18 cellular contexts compared by ENCODE assay signal in the genomic region with DNA sequence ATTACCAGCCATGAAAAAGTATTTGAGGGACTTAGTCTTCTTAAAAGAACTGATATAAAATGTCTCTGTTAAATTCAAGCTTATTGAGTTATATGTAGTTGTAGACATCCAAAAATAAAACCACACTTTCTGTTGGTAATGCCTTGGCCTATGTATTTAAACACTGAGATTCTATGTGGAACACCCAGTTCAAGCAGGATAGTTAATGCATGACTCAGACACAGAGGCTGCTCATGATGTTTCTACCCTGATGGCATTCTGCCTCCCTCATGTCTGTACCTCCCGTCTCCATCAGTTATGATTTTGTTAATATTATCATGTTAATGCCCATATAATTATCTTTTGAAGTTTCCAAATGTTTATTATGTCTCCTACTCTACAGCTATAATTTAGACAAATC.
DNase-seq lines count a peak whose midpoint lies in the region; ATAC-seq and TF ChIP-seq lines count a peak whose summit lies in the region.
"Had no signal": no experiment of that assay in that cellular context is flagged by ENCODE, and none has a peak within 500 bp of the region (broad histone marks: within the 10 kb centered on the region; RNA-seq: fewer than 3 reads in every experiment).

No MANE protein-coding gene starts in this region.

- no peak overlapping the region for H2BK120ac ChIP-seq in mesenchymal stem cell (ENCODE audit: low read depth, low read length)

- no peak for TF ChIP-seq CTCF in PC-3 (conservative IDR thresholded peaks at IDR 0.05; ENCODE audit: low read depth, low read length)

- H3K4me1 ChIP-seq in PC-3 (ENCODE audit: insufficient read depth, low read length): peaks cover 8% of the 10 kb centered on the region; the same call in 1 of the 2 replicates
- no peaks in the 10 kb centered on the region for H3K4me1 ChIP-seq in mesenchymal stem cell (ENCODE audit: control insufficient read depth, insufficient read depth, low read depth, low read length)
- H3K4me1 ChIP-seq: Peyer's patch had no signal

- H3K27ac ChIP-seq in PC-3 (ENCODE audit: low read length): no peak overlapping the region
- H3K27ac ChIP-seq in mesenchymal stem cell (ENCODE audit: low read length, poor library complexity, severe bottlenecking): no peak overlapping the region
- H3K27ac ChIP-seq: neutrophil, Peyer's patch had no signal

- H2BK12ac ChIP-seq in mesenchymal stem cell (ENCODE audit: low read length in 2 of 2): no peak overlapping the region

- no peak overlapping the region for H3K4me2 ChIP-seq in PC-3 (ENCODE audit: low read length)
- H3K4me2 ChIP-seq in mesenchymal stem cell (ENCODE audit: low read length, poor library complexity, severe bottlenecking): no peak overlapping the region

- no peak overlapping the region for H2AK5ac ChIP-seq in mesenchymal stem cell (ENCODE audit: low read length, severe bottlenecking)

- no peak overlapping the region for H4K8ac ChIP-seq in mesenchymal stem cell (ENCODE audit: low read length)

- H3K14ac ChIP-seq in mesenchymal stem cell (ENCODE audit: low read length in 2 of 2): no peak overlapping the region

- H2AFZ ChIP-seq in PC-3 (ENCODE audit: low read length) (no peak overlapping the region), mesenchymal stem cell (ENCODE audit: low read depth, low read length) (no peak overlapping the region)

- no peak overlapping the region for H3K4ac ChIP-seq in mesenchymal stem cell (ENCODE audit: low read depth in 1 of 2, low read length in 2 of 2)

- H4K20me1 ChIP-seq in PC-3 (ENCODE audit: low read length): no peaks in the 10 kb centered on the region

- BruUV-seq in PC-3 (replicated peaks; lab: Mats Ljungman, UMichigan): no TSS peak

- POLR2A ChIA-PET in PC-3 (lab: Charles Lee; ENCODE audit: unreplicated experiment): no interaction called here

- no peak overlapping the region for H2BK5ac ChIP-seq in mesenchymal stem cell (ENCODE audit: low read depth, low read length, poor library complexity, severe bottlenecking)

- ATAC-seq in PC-3: peak; percentile 100
- ATAC-seq in GM21723 (IDR thresholded peaks at IDR 0.05; ENCODE audit: unreplicated experiment): no peak
- ATAC-seq: activated CD8-positive, alpha-beta memory T cell treated with anti-CD3 and anti-CD28 coated beads, Interleukin-2, amount 10 ng/mL, durations not matched to agents 7 days and 5 days; HCT116 had no signal

- H2BK15ac ChIP-seq in mesenchymal stem cell (ENCODE audit: low read depth, poor library complexity, severe bottlenecking): no peak overlapping the region

- H3K9ac ChIP-seq in PC-3 (ENCODE audit: low read length) (no peak overlapping the region), mesenchymal stem cell (ENCODE audit: low read length) (no peak overlapping the region)

- no peaks in the 10 kb centered on the region for H3K9me3 ChIP-seq in PC-3 (ENCODE audit: low read length)
- H3K9me3 ChIP-seq in mesenchymal stem cell (ENCODE audit: control insufficient read depth, low read length): no peaks in the 10 kb centered on the region
- H3K9me3 ChIP-seq: neutrophil, Peyer's patch had no signal

- H3K9me2 ChIP-seq in PC-3 (replicated peaks; ENCODE audit: low read length): no peaks in the 10 kb centered on the region

- H3K4me3 ChIP-seq in PC-3 (ENCODE audit: low read length): no peak overlapping the region
- H3K4me3 ChIP-seq in mesenchymal stem cell (ENCODE audit: insufficient read depth in 1 of 2, low read depth in 1 of 2, low read length in 2 of 2): no peak overlapping the region
- H3K4me3 ChIP-seq: Peyer's patch had no signal

- H4K91ac ChIP-seq in mesenchymal stem cell (ENCODE audit: low read length): no peak overlapping the region

- H3K27me3 ChIP-seq in PC-3 (ENCODE audit: low read length) (no peaks in the 10 kb centered on the region), mesenchymal stem cell (ENCODE audit: control insufficient read depth in 1 of 2, insufficient read depth in 1 of 2, low read length in 2 of 2) (no peaks in the 10 kb centered on the region)
- H3K27me3 ChIP-seq: neutrophil, Peyer's patch had no signal

- no peaks in the 10 kb centered on the region for H3K79me1 ChIP-seq in mesenchymal stem cell (replicated peaks; ENCODE audit: low read length, poor library complexity, severe bottlenecking)

- no peak overlapping the region for H3K23ac ChIP-seq in mesenchymal stem cell (ENCODE audit: low read length in 2 of 2)

- no peaks in the 10 kb centered on the region for H3K79me2 ChIP-seq in PC-3 (ENCODE audit: low read length)

- DNase-seq in AG20443 (ENCODE audit: low spot score) (peak; percentile 18), PC-3 (peak; percentile 67), dedifferentiated amniotic fluid mesenchymal stem cell (ENCODE audit: extremely low spot score) (peak; percentile 51), mesenchymal stem cell (peak; percentile 40), medulla oblongata (ENCODE audit: extremely low spot score) (no peak), HUDEP-2 (lab: John Stamatoyannopoulos, UW; ENCODE audit: unreplicated experiment in 76 of 76) (no peak), mucosa of gallbladder (ENCODE audit: low spot score) (no peak)
- DNase-seq: activated B cell treated with CpG ODN at 0.5 μM for 24 hours; activated CD8-positive, alpha-beta memory T cell treated with anti-CD3 and anti-CD28 coated beads, Interleukin-2, amount 10 ng/mL, durations not matched to agents 7 days and 5 days; Kasumi-1; NCI-H146; NCI-H524; Peyer's patch; stimulated activated naive CD4-positive, alpha-beta T cell; T-helper 1 cell had no signal

- H3K18ac ChIP-seq in mesenchymal stem cell (ENCODE audit: low read depth in 1 of 2, low read length in 2 of 2): no peak overlapping the region

- CTCF ChIA-PET in PC-3 (lab: Charles Lee): no interaction called here

- intact Hi-C loops in PC-3 (cut with micrococcal nuclease): no loop called here

- H3K36me3 ChIP-seq in PC-3 (ENCODE audit: low read depth, low read length) (no peaks in the 10 kb centered on the region), mesenchymal stem cell (ENCODE audit: control insufficient read depth in 1 of 2, insufficient read depth in 2 of 2, low read depth in 1 of 2, low read length in 2 of 2) (no peaks in the 10 kb centered on the region)
- H3K36me3 ChIP-seq: neutrophil, Peyer's patch had no signal

- WGBS in mesenchymal stem cell: no CpG with 5 or more reads among the region's 1 CpG

- H3F3A ChIP-seq in PC-3 (ENCODE audit: low read length, unreplicated experiment): no peaks in the 10 kb centered on the region

Comparison
In these comparisons a context has a peak if more than half of its experiments do, and no peak if none do; other contexts are left out.
1. DNase-seq: peak in AG20443 (single experiment), PC-3 (single experiment), dedifferentiated amniotic fluid mesenchymal stem cell (single experiment) and mesenchymal stem cell (single experiment); none in medulla oblongata (single experiment), HUDEP-2 (0 of 76) and mucosa of gallbladder (single experiment).